In the genomic region with DNA sequence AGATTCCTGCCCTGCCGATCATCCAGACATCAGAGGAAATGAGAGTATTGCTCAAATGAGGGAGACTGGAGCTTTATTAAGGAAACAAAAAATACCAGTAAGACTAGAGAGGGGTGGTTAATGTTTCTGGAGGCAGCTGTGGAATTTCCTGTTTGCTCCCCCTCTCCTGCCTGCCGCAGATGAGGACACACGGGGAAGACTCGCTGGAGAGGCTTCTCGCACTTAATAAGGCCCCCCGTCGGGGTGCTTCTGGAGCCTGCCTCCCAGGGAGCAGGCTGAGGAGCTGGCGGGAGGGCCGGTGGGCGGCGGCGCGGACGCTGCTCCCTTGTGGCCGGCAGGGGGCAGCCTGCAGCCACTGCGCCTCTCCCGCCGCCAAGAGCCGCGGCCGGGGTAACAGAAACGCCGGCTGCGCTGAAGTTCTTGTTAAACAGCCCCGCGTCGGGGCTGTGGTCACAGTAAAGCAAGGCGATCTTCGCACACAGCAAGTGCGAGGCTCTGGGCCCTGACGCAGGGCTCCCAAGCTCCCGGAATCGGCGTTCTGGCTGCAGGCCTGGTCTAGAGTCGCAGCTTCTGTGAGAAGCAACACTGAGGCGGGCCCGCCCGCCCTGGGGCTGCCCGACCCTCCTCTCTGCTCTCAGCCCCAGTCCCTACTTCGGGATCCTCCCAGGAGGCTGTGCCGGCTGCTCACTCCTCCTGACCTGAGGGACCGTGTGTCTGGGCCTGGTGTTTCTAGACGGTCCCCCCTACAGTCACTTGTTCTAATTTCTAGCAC, we compare ENCODE assay signal across 8 cellular contexts. TPM values are rescaled to one million over a fixed set of nuclear protein-coding genes. Genes with fewer than 3 reads are reported as not detected.
DNase-seq lines count a peak whose midpoint lies in the region; ATAC-seq and TF ChIP-seq lines count a peak whose summit lies in the region.

No MANE protein-coding gene starts in this region.

- H3K36me3 ChIP-seq in PC-9 (ENCODE audit: low read depth), result peaks cover 14% of the 10 kb centered on the region

- peak; percentile 64 for ATAC-seq in HG03432 (IDR thresholded peaks at IDR 0.05; ENCODE audit: unreplicated experiment)
- ATAC-seq in stimulated activated naive CD8-positive, alpha-beta T cell treated with anti-CD3 and anti-CD28 coated beads, Interleukin-15, amount 100 ng/mL, for 72 hours, result peak; percentile 73
- no peak for ATAC-seq in GM18505 (IDR thresholded peaks at IDR 0.05; ENCODE audit: unreplicated experiment)

- CTCF ChIA-PET in PC-9 (lab: Charles Lee), result interaction anchor here (0.6 to 1.4 kb wide), 10 partner anchors 10 to 384 kb away, joined by 3 to 16 read pairs (median 4); partner anchors contain the start of gene UQCC2

- no peak for TF ChIP-seq POLR2A in GM18505 (IDR thresholded peaks at IDR 0.05; ENCODE audit: borderline replicate concordance, extremely low read depth, insufficient read depth, insufficient read length)

- intact Hi-C loops in PC-9 (cut with micrococcal nuclease; ENCODE audit: unreplicated experiment), result loop anchor here (1.0 to 2.0 kb wide), 2 partner anchors 256 to 383 kb away; no protein-coding TSS in a partner anchor
- intact Hi-C loops in activated T-helper 2 cell treated with anti-CD3 and anti-CD28 coated beads, Interferon-gamma antibody, Interleukin-2, Interleukin-4, amounts not matched to agents 10 μg/mL and 5 μg/mL and 100 μg/mL, durations not matched to agents 14 hours and 24 hours and 36 hours (cut with micrococcal nuclease), result loop anchor here (1.0 to 5.0 kb wide), 2 partner anchors 256 to 381 kb away; no protein-coding TSS in a partner anchor

- peak; percentile 80 for DNase-seq in COLO668 (lab: John Stamatoyannopoulos, UW; ENCODE audit: unreplicated experiment)
- DNase-seq in PC-9, result peak; percentile 76 to 79
- DNase-seq in activated T-helper 2 cell treated with anti-CD3 and anti-CD28 coated beads, Interferon-gamma antibody, Interleukin-2, Interleukin-4, amounts not matched to agents 10 μg/mL and 5 μg/mL and 100 μg/mL, durations not matched to agents 14 hours and 24 hours and 36 hours (ENCODE audit: low spot score), result peak; percentile 43
- peak; percentile 87 for DNase-seq in fibroblast of the conjunctiva (ENCODE audit: low read depth)
- peak; percentile 65 for DNase-seq in neural crest cell (ENCODE audit: low read depth, low spot score)
- DNase-seq in stimulated activated naive CD8-positive, alpha-beta T cell treated with anti-CD3 and anti-CD28 coated beads, Interleukin-15, amount 100 ng/mL, for 72 hours, result peak; percentile 63 to 67

- H3K9me2 ChIP-seq in PC-9 (ENCODE audit: insufficient read depth), result no peaks in the 10 kb centered on the region

- TF ChIP-seq CTCF in PC-9 (conservative IDR thresholded peaks at IDR 0.05), result peak; percentile 90
- TF ChIP-seq CTCF in neural crest cell (conservative IDR thresholded peaks at IDR 0.05), result peak; percentile 99

- TSS peak; percentile 14 for BruUV-seq in PC-9 (replicated peaks; lab: Mats Ljungman, UMichigan)

- peaks cover 24% of the 10 kb centered on the region; the same call in 1 of the 2 replicates for H3F3A ChIP-seq in PC-9 (ENCODE audit: insufficient read depth, low read depth)

- no peaks in the 10 kb centered on the region for H3K9me3 Mint-ChIP-seq in activated T-helper 2 cell treated with anti-CD3 and anti-CD28 coated beads, Interferon-gamma antibody, Interleukin-2, Interleukin-4, amounts not matched to agents 10 μg/mL and 5 μg/mL and 100 μg/mL, durations not matched to agents 14 hours and 24 hours and 36 hours
- H3K9me3 Mint-ChIP-seq in neural crest cell, result no peaks in the 10 kb centered on the region
- no peaks in the 10 kb centered on the region for H3K9me3 Mint-ChIP-seq in stimulated activated naive CD8-positive, alpha-beta T cell treated with anti-CD3 and anti-CD28 coated beads, Interleukin-15, amount 100 ng/mL, for 72 hours

- H2AFZ ChIP-seq in PC-9, result no peak overlapping the region

- peaks cover 3% of the 10 kb centered on the region for H3K4me1 Mint-ChIP-seq in activated T-helper 2 cell treated with anti-CD3 and anti-CD28 coated beads, Interferon-gamma antibody, Interleukin-2, Interleukin-4, amounts not matched to agents 10 μg/mL and 5 μg/mL and 100 μg/mL, durations not matched to agents 14 hours and 24 hours and 36 hours (ENCODE audit: low read depth)
- H3K4me1 Mint-ChIP-seq in neural crest cell, result peaks cover 24% of the 10 kb centered on the region
- H3K4me1 Mint-ChIP-seq in stimulated activated naive CD8-positive, alpha-beta T cell treated with anti-CD3 and anti-CD28 coated beads, Interleukin-15, amount 100 ng/mL, for 72 hours, result peaks cover 18% of the 10 kb centered on the region

- H3K27ac Mint-ChIP-seq in activated T-helper 2 cell treated with anti-CD3 and anti-CD28 coated beads, Interferon-gamma antibody, Interleukin-2, Interleukin-4, amounts not matched to agents 10 μg/mL and 5 μg/mL and 100 μg/mL, durations not matched to agents 14 hours and 24 hours and 36 hours, result no peak overlapping the region
- no peak overlapping the region for H3K27ac Mint-ChIP-seq in neural crest cell (ENCODE audit: unreplicated experiment)
- no peak overlapping the region for H3K27ac Mint-ChIP-seq in stimulated activated naive CD8-positive, alpha-beta T cell treated with anti-CD3 and anti-CD28 coated beads, Interleukin-15, amount 100 ng/mL, for 72 hours

- no peaks in the 10 kb centered on the region for H3K27me3 ChIP-seq in PC-9 (ENCODE audit: insufficient read depth, low read depth)

- peaks cover 5% of the 10 kb centered on the region; the same call in 1 of the 2 replicates for H4K20me1 ChIP-seq in PC-9 (ENCODE audit: insufficient read depth)

- no peak overlapping the region for H3K4me3 Mint-ChIP-seq in activated T-helper 2 cell treated with anti-CD3 and anti-CD28 coated beads, Interferon-gamma antibody, Interleukin-2, Interleukin-4, amounts not matched to agents 10 μg/mL and 5 μg/mL and 100 μg/mL, durations not matched to agents 14 hours and 24 hours and 36 hours (ENCODE audit: low read depth)
- H3K4me3 Mint-ChIP-seq in neural crest cell, result peak overlapping the region; percentile 23
- no peak overlapping the region for H3K4me3 Mint-ChIP-seq in stimulated activated naive CD8-positive, alpha-beta T cell treated with anti-CD3 and anti-CD28 coated beads, Interleukin-15, amount 100 ng/mL, for 72 hours

- H3K79me2 ChIP-seq in PC-9 (ENCODE audit: low read depth), result no peaks in the 10 kb centered on the region

- H3K4me1 ChIP-seq in PC-9 (replicated peaks; ENCODE audit: insufficient read depth), result peaks cover 19% of the 10 kb centered on the region

- H3K36me3 Mint-ChIP-seq in activated T-helper 2 cell treated with anti-CD3 and anti-CD28 coated beads, Interferon-gamma antibody, Interleukin-2, Interleukin-4, amounts not matched to agents 10 μg/mL and 5 μg/mL and 100 μg/mL, durations not matched to agents 14 hours and 24 hours and 36 hours (ENCODE audit: low read depth), result peaks cover 37% of the 10 kb centered on the region
- H3K36me3 Mint-ChIP-seq in neural crest cell (ENCODE audit: low read depth), result peaks cover 11% of the 10 kb centered on the region

- no peaks in the 10 kb centered on the region for H3K9me3 ChIP-seq in PC-9 (ENCODE audit: insufficient read depth, low read depth)

- peak overlapping the region; percentile 61 for H3K4me2 ChIP-seq in PC-9

- no peaks in the 10 kb centered on the region for H3K27me3 Mint-ChIP-seq in activated T-helper 2 cell treated with anti-CD3 and anti-CD28 coated beads, Interferon-gamma antibody, Interleukin-2, Interleukin-4, amounts not matched to agents 10 μg/mL and 5 μg/mL and 100 μg/mL, durations not matched to agents 14 hours and 24 hours and 36 hours (ENCODE audit: low read depth)
- peaks cover 5% of the 10 kb centered on the region for H3K27me3 Mint-ChIP-seq in neural crest cell (ENCODE audit: low read depth)
- H3K27me3 Mint-ChIP-seq in stimulated activated naive CD8-positive, alpha-beta T cell treated with anti-CD3 and anti-CD28 coated beads, Interleukin-15, amount 100 ng/mL, for 72 hours, result peaks cover 30% of the 10 kb centered on the region

- 0 out of 2 replicates have a peak overlapping the region, but pooled peaks have one; percentile 15 for H3K27ac ChIP-seq in PC-9

- POLR2A ChIA-PET in PC-9 (lab: Charles Lee; ENCODE audit: unreplicated experiment), result interaction anchor here (0.6 to 0.9 kb wide), 2 partner anchors 17 to 397 kb away, joined by 3 to 7 read pairs; partner anchors contain the start of gene LEMD2

- no peak overlapping the region for H3K4me3 ChIP-seq in PC-9

RNA-seq across cellular contexts. Expression of gene LEMD2, which starts 17.4 kb away (rescaled TPM):
- total RNA-seq in PC-9 (2021) (65.9 and 66.5 TPM in 2 replicates), neural crest cell (63.6 and 71.1 TPM in 2 replicates)
- total RNA-seq in activated T-helper 2 cell treated with anti-CD3 and anti-CD28 coated beads, Interferon-gamma antibody, Interleukin-2, Interleukin-4, amounts not matched to agents 10 μg/mL and 5 μg/mL and 100 μg/mL, durations not matched to agents 14 hours and 24 hours and 36 hours, result 61.7 and 66.2 TPM in 2 replicates

RNA-seq across cellular contexts. Expression of gene IP6K3, which starts 24.8 kb away (rescaled TPM):
- total RNA-seq in PC-9 (2021), result not detected in 2 replicates
- total RNA-seq in activated T-helper 2 cell treated with anti-CD3 and anti-CD28 coated beads, Interferon-gamma antibody, Interleukin-2, Interleukin-4, amounts not matched to agents 10 μg/mL and 5 μg/mL and 100 μg/mL, durations not matched to agents 14 hours and 24 hours and 36 hours, result not detected in 2 replicates
- total RNA-seq in neural crest cell, result 0.72 and 0.89 TPM in 2 replicates

RNA-seq across cellular contexts. Expression of gene MLN, which starts 32.3 kb away (rescaled TPM):
- total RNA-seq in PC-9 (2021) (not detected in 2 replicates), neural crest cell (not detected in 2 replicates)
- total RNA-seq in activated T-helper 2 cell treated with anti-CD3 and anti-CD28 coated beads, Interferon-gamma antibody, Interleukin-2, Interleukin-4, amounts not matched to agents 10 μg/mL and 5 μg/mL and 100 μg/mL, durations not matched to agents 14 hours and 24 hours and 36 hours, result not detected in 2 replicates
